8 cellular contexts compared by ENCODE assay signal in the genomic region with DNA sequence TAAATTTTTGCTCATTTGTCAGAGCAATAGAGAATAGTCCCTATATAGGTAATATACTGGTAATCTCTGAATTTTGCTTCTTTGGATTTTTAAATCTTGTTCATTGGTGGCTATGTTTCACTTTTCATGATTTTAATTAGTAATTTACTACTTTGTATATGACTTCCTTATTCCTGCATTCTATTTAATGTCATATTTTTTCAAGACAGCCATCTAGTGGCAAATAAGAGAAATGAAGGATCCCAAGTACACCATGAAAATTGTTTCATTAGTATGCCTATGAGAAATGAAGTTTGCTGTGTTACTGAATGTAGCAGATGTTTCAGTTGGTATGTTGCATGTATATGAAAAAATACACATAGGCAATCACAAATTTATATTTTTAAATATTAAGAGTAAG.
DNase-seq lines count a peak whose midpoint lies in the region; ATAC-seq, FAIRE-seq and TF ChIP-seq lines count a peak whose summit lies in the region.

No MANE protein-coding gene starts in this region.

- no peak overlapping the region for H3K4me2 ChIP-seq in GM23248 (ENCODE audit: unreplicated experiment)

- H3K9me3 ChIP-seq in BE2C: no peaks in the 10 kb centered on the region
- no peaks in the 10 kb centered on the region for H3K9me3 ChIP-seq in GM23248 (ENCODE audit: low read depth)
- H3K9me3 ChIP-seq in RWPE2 (ENCODE audit: severe bottlenecking): no peaks in the 10 kb centered on the region
- H3K9me3 ChIP-seq in small intestine (ENCODE audit: control insufficient read depth, low read depth): no peaks in the 10 kb centered on the region

- ATAC-seq in RWPE2 (ENCODE audit: low read depth) (peak; percentile 49; the same call in 1 of the 3 replicates), HG02759 (IDR thresholded peaks at IDR 0.05; ENCODE audit: unreplicated experiment) (no peak), GM19328 (IDR thresholded peaks at IDR 0.05; ENCODE audit: unreplicated experiment) (no peak), GM21619 (IDR thresholded peaks at IDR 0.05; ENCODE audit: unreplicated experiment) (no peak)

- FAIRE-seq in small intestine (lab: Jason Lieb, UNC): peak; percentile 68

- H3K27me3 ChIP-seq in BE2C (no peaks in the 10 kb centered on the region), GM23248 (replicated peaks; ENCODE audit: insufficient read depth) (no peaks in the 10 kb centered on the region), RWPE2 (ENCODE audit: insufficient read depth, poor library complexity, severe bottlenecking) (no peaks in the 10 kb centered on the region), small intestine (ENCODE audit: control insufficient read depth in 2 of 2, insufficient read depth in 2 of 2, low read length in 2 of 2) (no peaks in the 10 kb centered on the region)

- H2AFZ ChIP-seq in GM23248: no peak overlapping the region

- H3K4me3 ChIP-seq in BE2C (ENCODE audit: low read depth, low read length) (no peak overlapping the region), GM23248 (no peak overlapping the region), RWPE2 (ENCODE audit: severe bottlenecking) (no peak overlapping the region), fibroblast of the aortic adventitia (ENCODE audit: low read depth, low read length) (no peak overlapping the region), small intestine (ENCODE audit: low read depth in 1 of 2, low read length in 2 of 2) (no peak overlapping the region)

- TF ChIP-seq CTCF in BE2C (IDR thresholded peaks at IDR 0.05; ENCODE audit: low read depth, low read length) (peak; percentile 49), RWPE2 (IDR thresholded peaks at IDR 0.05; ENCODE audit: poor library complexity, severe bottlenecking) (peak; percentile 73), fibroblast of the aortic adventitia (IDR thresholded peaks at IDR 0.05; ENCODE audit: insufficient read depth, low read length) (peak; percentile 67)

- H3K27ac ChIP-seq in GM23248: no peak overlapping the region
- H3K27ac ChIP-seq in RWPE2 (ENCODE audit: poor library complexity, severe bottlenecking): no peak overlapping the region
- no peak overlapping the region for H3K27ac ChIP-seq in small intestine (ENCODE audit: low read depth in 1 of 2, low read length in 1 of 2)

- peaks cover 61% of the 10 kb centered on the region for H3K79me2 ChIP-seq in GM23248 (ENCODE audit: insufficient read depth)

- no peaks in the 10 kb centered on the region for H3K9me2 ChIP-seq in GM23248 (ENCODE audit: insufficient read depth)

- DNase-seq in BE2C: no peak
- DNase-seq in GM23248: peak; percentile 52
- no peak for DNase-seq in RWPE2 (ENCODE audit: low spot score)
- DNase-seq in fibroblast of the aortic adventitia (ENCODE audit: low read depth): peak; percentile 54
- DNase-seq in small intestine: peak; percentile 33

- no peak overlapping the region for H3K9ac ChIP-seq in GM23248

- no peaks in the 10 kb centered on the region for H3F3A ChIP-seq in GM23248 (ENCODE audit: insufficient read depth)

- no peaks in the 10 kb centered on the region for H4K20me1 ChIP-seq in GM23248 (ENCODE audit: insufficient read depth)

- H3K36me3 ChIP-seq in BE2C (peaks cover 14% of the 10 kb centered on the region), GM23248 (ENCODE audit: low read depth) (peaks cover 10% of the 10 kb centered on the region), RWPE2 (ENCODE audit: low read depth) (peaks cover 41% of the 10 kb centered on the region), small intestine (ENCODE audit: control insufficient read depth in 2 of 2, insufficient read depth in 2 of 2, low read length in 2 of 2) (peaks cover 0 to 3% of the 10 kb centered on the region in 2 donors)

- H3K4me1 ChIP-seq in BE2C (no peaks in the 10 kb centered on the region), GM23248 (ENCODE audit: insufficient read depth) (no peaks in the 10 kb centered on the region), RWPE2 (ENCODE audit: insufficient read depth, poor library complexity, severe bottlenecking) (no peaks in the 10 kb centered on the region), small intestine (ENCODE audit: control insufficient read depth in 2 of 2, insufficient read depth in 1 of 2, low read depth in 1 of 2, low read length in 1 of 2) (peaks cover 0 to 2% of the 10 kb centered on the region in 2 donors)

- in situ Hi-C loops in GM23248 (cut with MboI): no loop called here

Comparison
In these comparisons a context has a peak if more than half of its experiments do, and no peak if none do; other contexts are left out.
1. DNase-seq: peak in GM23248 (single experiment), fibroblast of the aortic adventitia (single experiment) and small intestine (single experiment); none in BE2C (single experiment) and RWPE2 (single experiment).
2. Peak in every context shown above with its lines, with median percentiles within 50 percentile points of each other: CTCF ChIP-seq.